In the genomic region with DNA sequence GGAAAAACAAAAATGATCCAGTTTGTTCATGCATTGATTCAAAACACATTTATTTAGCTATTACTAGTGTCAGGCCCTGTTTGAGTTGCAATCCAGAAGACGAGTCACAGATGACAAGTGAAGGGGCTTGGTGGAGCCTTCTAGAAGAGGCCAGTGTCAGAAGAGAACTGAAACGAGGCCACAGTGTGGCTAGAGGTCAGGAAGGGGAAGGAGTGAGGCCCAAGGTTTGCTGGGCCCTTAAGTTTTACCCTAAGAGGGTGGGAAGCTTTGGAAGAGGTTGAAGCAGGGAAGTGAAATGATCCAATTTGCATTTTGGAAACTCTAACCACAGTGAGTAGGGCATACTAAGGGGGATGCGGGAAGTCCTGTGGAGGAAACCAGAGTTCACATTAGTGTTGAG, we compare ENCODE assay signal across 10 cellular contexts. TPM values are rescaled to one million over a fixed set of nuclear protein-coding genes. Genes with fewer than 3 reads are reported as not detected.
A peak's percentile ranks its signal among the peaks of the same experiment; 100 is the strongest.
DNase-seq lines count a peak whose midpoint lies in the region; ATAC-seq, FAIRE-seq and TF ChIP-seq lines count a peak whose summit lies in the region.
"Had no signal": no experiment of that assay in that cellular context is flagged by ENCODE, and none has a peak within 500 bp of the region (broad histone marks: within the 10 kb centered on the region; RNA-seq: fewer than 3 reads in every experiment).

No MANE protein-coding gene starts in this region.

- FAIRE-seq in D721Med (lab: Jason Lieb, UNC) = peak; percentile 58
- FAIRE-seq: K562 had no signal

- ATAC-seq in GM19025 (IDR thresholded peaks at IDR 0.05; ENCODE audit: low read depth, unreplicated experiment) (peak; percentile 90), HG02642 (IDR thresholded peaks at IDR 0.05; ENCODE audit: poor library complexity, unreplicated experiment) (peak; percentile 88), HG03571 (IDR thresholded peaks at IDR 0.05; ENCODE audit: unreplicated experiment) (peak; percentile 77)
- ATAC-seq: K562, T-cell had no signal

- TF ChIP-seq CTCF in D721Med (IDR thresholded peaks at IDR 0.05; ENCODE audit: insufficient read depth, missing control alignments) = no peak

- no peak for DNase-seq in D721Med (ENCODE audit: insufficient read length, low spot score)
- DNase-seq in COLO668 (lab: John Stamatoyannopoulos, UW; ENCODE audit: unreplicated experiment) = no peak
- no peak for DNase-seq in cerebellum (ENCODE audit: low spot score)
- DNase-seq in NCI-H748 (lab: John Stamatoyannopoulos, UW; ENCODE audit: unreplicated experiment) = no peak
- DNase-seq in T1000 (lab: John Stamatoyannopoulos, UW) = no peak
- DNase-seq: T-cell had no signal

RNA-seq across cellular contexts. Expression of gene TTK, which starts 25.0 kb away (rescaled TPM):
- total RNA-seq in cerebellum = 14.0 TPM
